ENCODE assay signal across 1 cellular context in the genomic region with DNA sequence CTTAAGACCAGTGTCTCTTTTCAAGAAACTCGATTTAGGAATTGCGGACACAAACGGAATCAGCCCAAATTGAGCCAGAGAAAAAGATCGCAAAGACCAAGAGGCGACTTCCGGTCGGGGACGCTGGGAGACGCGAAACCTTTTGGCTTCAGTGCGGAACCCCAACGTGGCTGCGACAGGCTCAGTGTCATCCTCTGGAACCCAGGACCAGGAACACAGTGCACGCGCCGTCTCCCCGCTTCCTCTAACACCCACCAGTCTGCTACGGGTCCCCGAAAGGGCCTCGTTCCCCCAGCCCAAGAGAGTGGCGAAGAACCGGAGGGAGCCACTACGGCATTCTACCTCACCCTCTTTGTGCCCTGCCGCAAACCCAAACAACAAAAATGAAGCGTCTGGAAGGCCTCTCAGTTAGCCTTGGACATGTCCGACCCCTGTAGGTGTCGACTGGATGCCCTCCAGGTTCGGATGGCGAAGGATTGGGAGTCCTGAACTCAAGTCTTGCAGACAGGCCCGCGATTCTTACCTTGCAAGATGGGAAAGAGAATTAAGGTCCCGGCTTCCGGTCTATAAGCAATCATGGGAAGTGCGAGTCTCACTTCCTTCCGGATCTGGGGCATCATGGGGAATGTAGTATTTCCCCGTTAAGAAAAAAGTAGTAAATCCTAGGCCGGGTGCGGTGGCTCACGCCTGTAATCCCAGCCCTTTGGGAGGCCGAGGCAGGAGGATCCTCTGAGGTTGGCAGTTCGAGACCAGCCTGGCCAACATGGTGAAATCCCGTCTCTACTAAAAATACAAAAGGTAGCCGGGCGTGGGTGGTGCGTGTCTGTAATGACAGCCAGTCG.
TF ChIP-seq lines count a peak whose summit lies in the region.

A gene (minus strand): TSS at position 542 of the 842 bp plus-strand sequence. CDS start 949 bp downstream, outside the sequence.

TF ChIP-seq in GM23338, 12 proteins besides CTCF, POLR2A, EP300 and RAD21 (continued from another document):
- TF ChIP-seq, protein P1, sequence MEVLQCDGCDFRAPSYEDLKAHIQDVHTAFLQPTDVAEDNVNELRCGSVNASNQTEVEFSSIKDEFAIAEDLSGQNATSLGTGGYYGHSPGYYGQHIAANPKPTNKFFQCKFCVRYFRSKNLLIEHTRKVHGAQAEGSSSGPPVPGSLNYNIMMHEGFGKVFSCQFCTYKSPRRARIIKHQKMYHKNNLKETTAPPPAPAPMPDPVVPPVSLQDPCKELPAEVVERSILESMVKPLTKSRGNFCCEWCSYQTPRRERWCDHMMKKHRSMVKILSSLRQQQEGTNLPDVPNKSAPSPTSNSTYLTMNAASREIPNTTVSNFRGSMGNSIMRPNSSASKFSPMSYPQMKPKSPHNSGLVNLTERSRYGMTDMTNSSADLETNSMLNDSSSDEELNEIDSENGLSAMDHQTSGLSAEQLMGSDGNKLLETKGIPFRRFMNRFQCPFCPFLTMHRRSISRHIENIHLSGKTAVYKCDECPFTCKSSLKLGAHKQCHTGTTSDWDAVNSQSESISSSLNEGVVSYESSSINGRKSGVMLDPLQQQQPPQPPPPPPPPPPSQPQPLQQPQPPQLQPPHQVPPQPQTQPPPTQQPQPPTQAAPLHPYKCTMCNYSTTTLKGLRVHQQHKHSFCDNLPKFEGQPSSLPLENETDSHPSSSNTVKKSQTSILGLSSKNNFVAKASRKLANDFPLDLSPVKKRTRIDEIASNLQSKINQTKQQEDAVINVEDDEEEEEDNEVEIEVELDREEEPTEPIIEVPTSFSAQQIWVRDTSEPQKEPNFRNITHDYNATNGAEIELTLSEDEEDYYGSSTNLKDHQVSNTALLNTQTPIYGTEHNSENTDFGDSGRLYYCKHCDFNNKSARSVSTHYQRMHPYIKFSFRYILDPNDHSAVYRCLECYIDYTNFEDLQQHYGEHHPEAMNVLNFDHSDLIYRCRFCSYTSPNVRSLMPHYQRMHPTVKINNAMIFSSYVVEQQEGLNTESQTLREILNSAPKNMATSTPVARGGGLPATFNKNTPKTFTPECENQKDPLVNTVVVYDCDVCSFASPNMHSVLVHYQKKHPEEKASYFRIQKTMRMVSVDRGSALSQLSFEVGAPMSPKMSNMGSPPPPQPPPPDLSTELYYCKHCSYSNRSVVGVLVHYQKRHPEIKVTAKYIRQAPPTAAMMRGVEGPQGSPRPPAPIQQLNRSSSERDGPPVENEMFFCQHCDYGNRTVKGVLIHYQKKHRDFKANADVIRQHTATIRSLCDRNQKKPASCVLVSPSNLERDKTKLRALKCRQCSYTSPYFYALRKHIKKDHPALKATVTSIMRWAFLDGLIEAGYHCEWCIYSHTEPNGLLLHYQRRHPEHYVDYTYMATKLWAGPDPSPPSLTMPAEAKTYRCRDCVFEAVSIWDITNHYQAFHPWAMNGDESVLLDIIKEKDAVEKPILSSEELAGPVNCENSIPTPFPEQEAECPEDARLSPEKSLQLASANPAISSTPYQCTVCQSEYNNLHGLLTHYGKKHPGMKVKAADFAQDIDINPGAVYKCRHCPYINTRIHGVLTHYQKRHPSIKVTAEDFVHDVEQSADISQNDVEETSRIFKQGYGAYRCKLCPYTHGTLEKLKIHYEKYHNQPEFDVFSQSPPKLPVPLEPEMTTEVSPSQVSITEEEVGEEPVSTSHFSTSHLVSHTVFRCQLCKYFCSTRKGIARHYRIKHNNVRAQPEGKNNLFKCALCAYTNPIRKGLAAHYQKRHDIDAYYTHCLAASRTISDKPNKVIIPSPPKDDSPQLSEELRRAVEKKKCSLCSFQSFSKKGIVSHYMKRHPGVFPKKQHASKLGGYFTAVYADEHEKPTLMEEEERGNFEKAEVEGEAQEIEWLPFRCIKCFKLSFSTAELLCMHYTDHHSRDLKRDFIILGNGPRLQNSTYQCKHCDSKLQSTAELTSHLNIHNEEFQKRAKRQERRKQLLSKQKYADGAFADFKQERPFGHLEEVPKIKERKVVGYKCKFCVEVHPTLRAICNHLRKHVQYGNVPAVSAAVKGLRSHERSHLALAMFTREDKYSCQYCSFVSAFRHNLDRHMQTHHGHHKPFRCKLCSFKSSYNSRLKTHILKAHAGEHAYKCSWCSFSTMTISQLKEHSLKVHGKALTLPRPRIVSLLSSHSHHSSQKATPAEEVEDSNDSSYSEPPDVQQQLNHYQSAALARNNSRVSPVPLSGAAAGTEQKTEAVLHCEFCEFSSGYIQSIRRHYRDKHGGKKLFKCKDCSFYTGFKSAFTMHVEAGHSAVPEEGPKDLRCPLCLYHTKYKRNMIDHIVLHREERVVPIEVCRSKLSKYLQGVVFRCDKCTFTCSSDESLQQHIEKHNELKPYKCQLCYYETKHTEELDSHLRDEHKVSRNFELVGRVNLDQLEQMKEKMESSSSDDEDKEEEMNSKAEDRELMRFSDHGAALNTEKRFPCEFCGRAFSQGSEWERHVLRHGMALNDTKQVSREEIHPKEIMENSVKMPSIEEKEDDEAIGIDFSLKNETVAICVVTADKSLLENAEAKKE (CRISPR knock-in tag; IDR thresholded peaks at IDR 0.05), result no peak
- TF ChIP-seq ZNF114 (CRISPR knock-in tag; IDR thresholded peaks at IDR 0.05) (no peak), CREB1 (CRISPR knock-in tag; IDR thresholded peaks at IDR 0.05; ENCODE audit: low read depth) (0 out of 2 replicates have a peak, but pooled peaks have one; percentile 10)
TF ChIP-seq in GM23338: peak in this region for 4.
